ENCODE assay signal across 8 cellular contexts in the genomic region with DNA sequence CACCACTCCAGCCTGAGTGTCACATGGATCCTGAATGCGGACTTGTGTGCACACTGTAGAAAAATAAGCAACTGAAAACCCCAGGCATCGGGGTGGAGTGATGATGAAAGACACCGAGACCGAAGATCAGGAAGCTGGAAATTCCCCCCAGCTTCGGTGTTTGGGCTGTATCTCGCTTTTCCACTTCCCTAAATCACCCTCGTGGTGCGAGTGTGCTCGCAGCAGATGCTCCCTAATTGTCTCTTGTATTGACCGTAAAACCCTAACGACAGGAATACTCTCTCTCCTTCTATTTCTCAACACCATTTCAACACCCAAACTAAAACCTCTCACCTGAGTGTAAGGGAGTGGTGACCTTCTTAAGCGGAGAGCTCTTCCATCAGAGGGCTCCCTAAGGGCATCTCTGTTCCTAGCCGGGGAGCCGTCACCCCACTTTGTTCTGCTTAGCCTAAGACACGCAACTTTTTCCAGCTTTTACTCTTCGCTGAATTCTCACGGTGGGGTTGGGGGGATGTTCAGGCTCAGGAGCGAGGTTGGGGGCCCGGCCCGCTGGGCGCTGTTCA. TPM values are rescaled to one million over a fixed set of nuclear protein-coding genes. Genes with fewer than 3 reads are reported as not detected.
DNase-seq lines count a peak whose midpoint lies in the region; ATAC-seq lines count a peak whose summit lies in the region.

No MANE protein-coding gene starts in this region.

- WGBS in mesodermal cell (ENCODE audit: insufficient coverage in 2 of 2), 2 experiments, result 3 to 9% methylated on average over 12 to 14 of the region's 21 CpGs

- H3K36me3 ChIP-seq in mesodermal cell (ENCODE audit: control insufficient read depth, insufficient read depth, low read length), result no peaks in the 10 kb centered on the region

- peak overlapping the region; percentile 48 for H3K4me3 ChIP-seq in mesodermal cell (ENCODE audit: extremely low read depth, insufficient read depth, low read length, poor library complexity, severe bottlenecking)

- peak; percentile 14 for ATAC-seq in HG02763 (IDR thresholded peaks at IDR 0.05; ENCODE audit: unreplicated experiment)

- H3K9me3 ChIP-seq in mesodermal cell (ENCODE audit: control insufficient read depth, low read length), result no peaks in the 10 kb centered on the region

- H3K27ac ChIP-seq in cingulate gyrus (ENCODE audit: low read depth, low read length), result peak overlapping the region; percentile 29
- no peak overlapping the region for H3K27ac ChIP-seq in mesodermal cell (ENCODE audit: low read depth, low read length, severe bottlenecking)
- peak overlapping the region; percentile 67 for H3K27ac ChIP-seq in substantia nigra (ENCODE audit: low read depth, low read length, poor library complexity, severe bottlenecking)

- H3K4me1 ChIP-seq in mesodermal cell (ENCODE audit: control insufficient read depth, insufficient read depth, low read length, poor library complexity, severe bottlenecking), result peaks cover 5% of the 10 kb centered on the region

- DNase-seq in GF-D8 (lab: John Stamatoyannopoulos, UW) (peak; percentile 70), SK-N-DZ (ENCODE audit: low spot score) (peak; percentile 51), substantia nigra (lab: John Stamatoyannopoulos, UW) (peak in 23 of 49 donors; percentile 1 to 47 (median 23)), NCI-H1105 (lab: John Stamatoyannopoulos, UW) (no peak), NCI-H2107 treated with DMSO at 0.1 percent for 48 hours (lab: John Stamatoyannopoulos, UW; ENCODE audit: unreplicated experiment) (no peak)

RNA-seq across cellular contexts. Expression of a gene that starts 0.6 kb away (rescaled TPM):
- polyA plus RNA-seq in SK-N-DZ (2014; cell fraction: cytosol; rRNA removed), result 29.9 and 36.7 TPM in 2 replicates
- 22.4 and 32.0 TPM in 2 replicates for polyA plus RNA-seq in SK-N-DZ (2014; cell fraction: nucleus; rRNA removed)
- 8.4 TPM for polyA plus RNA-seq in mesodermal cell (2013, experiment 1 of 2)
- 9.4 TPM for polyA plus RNA-seq in mesodermal cell (2013, experiment 2 of 2)

Comparison
In these comparisons a context has a peak if more than half of its experiments do, and no peak if none do; other contexts are left out.
1. DNase-seq: peak in GF-D8 (single experiment) and SK-N-DZ (single experiment); none in NCI-H1105 (single experiment) and NCI-H2107 treated with DMSO at 0.1 percent for 48 hours (single experiment).